ENCODE assay signal across 21 cellular contexts in the genomic region with DNA sequence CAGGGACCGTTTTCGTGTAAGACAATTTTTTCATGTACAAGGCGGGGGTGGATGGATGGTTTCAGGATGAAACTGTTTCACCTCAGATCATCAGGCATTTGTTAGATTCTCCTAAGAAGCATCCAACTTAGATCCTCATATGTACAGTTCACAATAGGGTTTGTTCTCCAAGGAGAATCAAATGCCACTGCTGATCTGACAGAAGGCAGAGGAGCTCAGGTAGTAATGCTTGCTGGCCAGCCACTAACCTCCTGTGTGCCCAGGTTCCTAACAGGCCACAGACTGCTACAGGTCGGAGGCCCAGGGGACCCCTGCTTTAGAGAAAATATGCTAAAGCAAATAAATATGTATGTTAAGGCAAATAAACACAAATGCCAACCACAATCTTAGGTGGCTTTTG.
DNase-seq lines count a peak whose midpoint lies in the region; ATAC-seq, FAIRE-seq and TF ChIP-seq lines count a peak whose summit lies in the region.
"Had no signal": no experiment of that assay in that cellular context is flagged by ENCODE, and none has a peak within 500 bp of the region (broad histone marks: within the 10 kb centered on the region; RNA-seq: fewer than 3 reads in every experiment).

No MANE protein-coding gene starts in this region.

- CTCF ChIA-PET in A549 (lab: Yijun Ruan, JAX) (interaction anchor here (0.7 kb wide), 1 partner anchor 51 kb away, joined by 3 read pairs; no protein-coding TSS in a partner anchor), Calu3 (lab: Charles Lee) (interaction anchor here (0.6 to 0.7 kb wide), 2 partner anchors 101 to 559 kb away, joined by 3 read pairs; no protein-coding TSS in a partner anchor), PC-3 (lab: Charles Lee) (no interaction called here)

- H3K36me3 Mint-ChIP-seq in Calu3 (ENCODE audit: insufficient read depth, unreplicated experiment): no peaks in the 10 kb centered on the region
- no peaks in the 10 kb centered on the region for H3K36me3 Mint-ChIP-seq in stimulated activated memory B cell treated with anti-CD40 and anti-IgM and Interleukin-4, amounts not matched to agents 10 μg/mL and 1 μg/mL and 100 μg/mL, for 72 hours

- H3K4me1 ChIP-seq in A549 (peaks cover 67% of the 10 kb centered on the region), body of pancreas (peaks cover 44% of the 10 kb centered on the region), stomach (peaks cover 17 to 93% (median 61%) of the 10 kb centered on the region in 4 donors), PC-3 (ENCODE audit: insufficient read depth, low read length) (peaks cover 35% of the 10 kb centered on the region)

- no peak overlapping the region for H2AFZ ChIP-seq in PC-3 (ENCODE audit: low read length)

- H3K4me3 Mint-ChIP-seq in Calu3 (ENCODE audit: low read depth, unreplicated experiment): no peak overlapping the region
- H3K4me3 Mint-ChIP-seq in stimulated activated memory B cell treated with anti-CD40 and anti-IgM and Interleukin-4, amounts not matched to agents 10 μg/mL and 1 μg/mL and 100 μg/mL, for 72 hours: no peak overlapping the region

- no TSS peak for BruUV-seq in Calu3 (replicated peaks; lab: Mats Ljungman, UMichigan)
- no TSS peak for BruUV-seq in PC-3 (replicated peaks; lab: Mats Ljungman, UMichigan)

- H3K36me3 ChIP-seq in body of pancreas (replicated peaks in 1 of 2; ENCODE audit: insufficient read depth in 1 of 2, low read depth in 2 of 2) (no peaks in the 10 kb centered on the region), stomach (no peaks in the 10 kb centered on the region), PC-3 (ENCODE audit: low read depth, low read length) (no peaks in the 10 kb centered on the region)

- no peak overlapping the region for H3K9ac ChIP-seq in PC-3 (ENCODE audit: low read length)
- H3K9ac ChIP-seq: SK-N-SH had no signal

- H3K9me2 ChIP-seq in PC-3 (replicated peaks; ENCODE audit: low read length): no peaks in the 10 kb centered on the region
- H3K9me2 ChIP-seq: SK-N-SH had no signal

- no peaks in the 10 kb centered on the region for H3F3A ChIP-seq in PC-3 (ENCODE audit: low read length, unreplicated experiment)

- POLR2A ChIA-PET in A549 (lab: Yijun Ruan, JAX): no interaction called here
- POLR2A ChIA-PET in PC-3 (lab: Charles Lee; ENCODE audit: unreplicated experiment): no interaction called here

- peak overlapping the region; percentile 29; the same call in 1 of the 3 replicates for H3K4me2 ChIP-seq in A549
- H3K4me2 ChIP-seq in PC-3 (ENCODE audit: low read length): no peak overlapping the region
- H3K4me2 ChIP-seq: SK-N-SH had no signal

- WGBS in A549 (ENCODE audit: missing lambda C conversion rate): 65% methylated on average over 4 of the region's 4 CpGs
- 84 to 88% methylated on average over 4 of the region's 4 CpGs for WGBS in body of pancreas, 2 donors
- WGBS in stomach, 5 donors: 71 to 78% (median 76%) methylated on average over 4 of the region's 4 CpGs

- DNase-seq in A549 (ENCODE audit: low read depth in 1 of 2, low spot score in 1 of 2) (no peak), Calu3 (no peak), body of pancreas (no peak), stomach (no peak), AG20443 (ENCODE audit: low spot score) (no peak), PC-3 (no peak)
- DNase-seq: ACHN, DND-41, GOT3, HCEC 1CT, KG1, NCI-H1092 treated with DMSO at 0.1 percent for 48 hours, NCI-H146, NCI-H2029, NCI-H226, NCI-H510A treated with DMSO at 0.1 percent for 48 hours, NCI-H748 treated with DMSO at 0.1 percent for 48 hours, SIG-M5, SK-N-SH had no signal

- H3K27ac Mint-ChIP-seq in Calu3 (ENCODE audit: unreplicated experiment): peak overlapping the region; percentile 44
- H3K27ac Mint-ChIP-seq in stimulated activated memory B cell treated with anti-CD40 and anti-IgM and Interleukin-4, amounts not matched to agents 10 μg/mL and 1 μg/mL and 100 μg/mL, for 72 hours: no peak overlapping the region

- no peaks in the 10 kb centered on the region for H3K9me3 Mint-ChIP-seq in Calu3 (ENCODE audit: low read depth, unreplicated experiment)
- no peaks in the 10 kb centered on the region for H3K9me3 Mint-ChIP-seq in stimulated activated memory B cell treated with anti-CD40 and anti-IgM and Interleukin-4, amounts not matched to agents 10 μg/mL and 1 μg/mL and 100 μg/mL, for 72 hours

- TF ChIP-seq RAD21 in A549 (conservative IDR thresholded peaks at IDR 0.05 in 1 of 2, IDR thresholded peaks at IDR 0.05 in 1 of 2): no peak

- H3K27me3 ChIP-seq in body of pancreas (no peaks in the 10 kb centered on the region), stomach (no peaks in the 10 kb centered on the region), PC-3 (ENCODE audit: low read length) (no peaks in the 10 kb centered on the region)

- ATAC-seq in A549 (peak in 1 of 2 experiments; percentile 42; a peak in 1 of 6 replicates), body of pancreas (no peak), PC-3 (no peak)
- ATAC-seq in stimulated activated memory B cell treated with anti-CD40 and anti-IgM and Interleukin-4, amounts not matched to agents 10 μg/mL and 1 μg/mL and 100 μg/mL, for 72 hours: no peak
- ATAC-seq: Panc1 had no signal

- TF ChIP-seq CTCF in A549 (IDR thresholded peaks at IDR 0.05) (no peak), Calu3 (IDR thresholded peaks at IDR 0.05; ENCODE audit: unreplicated experiment) (no peak), body of pancreas (IDR thresholded peaks at IDR 0.05) (no peak), stomach (IDR thresholded peaks at IDR 0.05) (no peak), PC-3 (conservative IDR thresholded peaks at IDR 0.05; ENCODE audit: low read depth, low read length) (no peak)

- H3K9me3 ChIP-seq in A549: no peaks in the 10 kb centered on the region
- no peaks in the 10 kb centered on the region for H3K9me3 ChIP-seq in body of pancreas
- H3K9me3 ChIP-seq in stomach: no peaks in the 10 kb centered on the region
- H3K9me3 ChIP-seq in PC-3 (ENCODE audit: low read length): no peaks in the 10 kb centered on the region
- H3K9me3 ChIP-seq: SK-N-SH had no signal

- FAIRE-seq in A549 (lab: Jason Lieb, UNC): no peak

- H3K4me3 ChIP-seq in A549 (no peak overlapping the region), body of pancreas (no peak overlapping the region), stomach (no peak overlapping the region), PC-3 (ENCODE audit: low read length) (no peak overlapping the region)

- H3K4me1 Mint-ChIP-seq in Calu3 (ENCODE audit: low read depth, unreplicated experiment): peaks cover 37% of the 10 kb centered on the region
- H3K4me1 Mint-ChIP-seq in stimulated activated memory B cell treated with anti-CD40 and anti-IgM and Interleukin-4, amounts not matched to agents 10 μg/mL and 1 μg/mL and 100 μg/mL, for 72 hours: peaks cover 70% of the 10 kb centered on the region

- TF ChIP-seq POLR2A in A549 (IDR thresholded peaks at IDR 0.05; ENCODE audit: low read length) (no peak), body of pancreas (IDR thresholded peaks at IDR 0.05) (no peak), stomach (IDR thresholded peaks at IDR 0.05) (no peak)

- no peaks in the 10 kb centered on the region for H4K20me1 ChIP-seq in PC-3 (ENCODE audit: low read length)

- H3K27me3 Mint-ChIP-seq in Calu3 (ENCODE audit: unreplicated experiment): no peaks in the 10 kb centered on the region
- H3K27me3 Mint-ChIP-seq in stimulated activated memory B cell treated with anti-CD40 and anti-IgM and Interleukin-4, amounts not matched to agents 10 μg/mL and 1 μg/mL and 100 μg/mL, for 72 hours: no peaks in the 10 kb centered on the region

- no peak for TF ChIP-seq EP300 in A549 (IDR thresholded peaks at IDR 0.05)
- no peak for TF ChIP-seq EP300 in stomach (IDR thresholded peaks at IDR 0.05)

- peaks cover 22% of the 10 kb centered on the region; the same call in 1 of the 2 replicates for H3K79me2 ChIP-seq in PC-3 (ENCODE audit: low read length)

- H3K27ac ChIP-seq in A549 (peak overlapping the region in 1 of 2 experiments; percentile 13; a peak in 1 of 6 replicates), body of pancreas (peak overlapping the region in 3 of 4 donors; percentile 22 to 53 (median 26)), stomach (peak overlapping the region in 3 of 5 donors; percentile 7 to 39 (median 29)), PC-3 (ENCODE audit: low read length) (no peak overlapping the region)

- intact Hi-C loops in Calu3 (cut with micrococcal nuclease; ENCODE audit: unreplicated experiment): no loop called here
- intact Hi-C loops in body of pancreas (cut with DNase I): no loop called here
- intact Hi-C loops in stomach (cut with DNase I; ENCODE audit: low total_unique reads): no loop called here
- intact Hi-C loops in PC-3 (cut with micrococcal nuclease): loop anchor here (2.0 kb wide), 1 partner anchor 15 kb away; no protein-coding TSS in a partner anchor

TF ChIP-seq in A549, 52 proteins besides CTCF, POLR2A, EP300 and RAD21 (continues in another document):
- TF ChIP-seq ESRRA (IDR thresholded peaks at IDR 0.05; ENCODE audit: borderline replicate concordance, low read length): no peak
- TF ChIP-seq NFE2L2 (conservative IDR thresholded peaks at IDR 0.05; ENCODE audit: low read length): no peak
- TF ChIP-seq MYC (IDR thresholded peaks at IDR 0.05; ENCODE audit: borderline replicate concordance, low read length): no peak
- no peak for TF ChIP-seq NR3C1 (IDR thresholded peaks at IDR 0.05)
- TF ChIP-seq ZSCAN20 (CRISPR knock-in tag; IDR thresholded peaks at IDR 0.05): no peak
- no peak for TF ChIP-seq REST (IDR thresholded peaks at IDR 0.05)
- TF ChIP-seq FOSB (CRISPR knock-in tag; IDR thresholded peaks at IDR 0.05): no peak
- TF ChIP-seq RFX5 (IDR thresholded peaks at IDR 0.05): no peak
